In the genomic region with DNA sequence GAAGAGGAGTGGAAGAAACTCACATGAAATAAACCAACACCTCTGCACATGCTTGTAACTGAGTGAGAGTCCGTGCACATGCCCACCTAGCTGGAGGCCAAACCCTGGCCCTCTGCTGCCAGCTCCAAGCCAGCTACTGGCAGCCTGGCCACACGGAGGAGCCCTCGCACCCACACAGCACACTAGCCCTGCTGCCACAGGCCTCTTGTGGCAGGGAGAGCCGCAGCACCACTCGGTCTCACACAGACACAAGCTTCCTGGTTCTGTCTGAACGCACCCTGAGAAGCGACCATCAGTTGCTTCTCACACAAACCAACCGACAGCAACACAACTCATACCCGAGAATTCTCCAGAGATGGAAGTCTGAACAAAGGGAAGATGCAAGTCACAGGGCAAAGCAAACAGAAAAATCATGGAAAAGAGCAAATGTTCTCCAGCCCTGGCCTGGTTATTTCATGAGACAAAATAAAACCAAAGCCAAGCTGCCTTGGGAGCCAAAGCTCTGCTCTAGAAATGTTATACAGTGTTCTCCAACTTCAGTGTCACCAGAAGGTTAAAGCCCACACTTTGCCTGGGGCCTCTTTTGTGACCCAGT, we compare ENCODE assay signal across 9 cellular contexts.
DNase-seq lines count a peak whose midpoint lies in the region; ATAC-seq, FAIRE-seq and TF ChIP-seq lines count a peak whose summit lies in the region.
"Had no signal": no experiment of that assay in that cellular context is flagged by ENCODE, and none has a peak within 500 bp of the region (broad histone marks: within the 10 kb centered on the region; RNA-seq: fewer than 3 reads in every experiment).

No MANE protein-coding gene starts in this region.

- ATAC-seq in GM19035 (IDR thresholded peaks at IDR 0.05; ENCODE audit: unreplicated experiment): peak; percentile 96
- ATAC-seq in HG03280 (IDR thresholded peaks at IDR 0.05; ENCODE audit: unreplicated experiment): peak; percentile 85
- peak; percentile 70 for ATAC-seq in sciatic nerve

- peaks cover 24% of the 10 kb centered on the region for H3K4me1 Mint-ChIP-seq in activated T-helper 1 cell treated with anti-CD3 and anti-CD28 coated beads, Interleukin-12 subunit alpha, Interleukin-12 subunit beta, Interleukin-2, Interleukin-4 antibody, amounts not matched to agents 30 ng/mL and 10 ng/mL and 1 ng/mL, durations not matched to agents 14 hours and 24 hours and 36 hours (ENCODE audit: low read depth)

- no peak overlapping the region for H3K27ac ChIP-seq in C4-2B
- H3K27ac ChIP-seq: SK-N-MC had no signal

- H3K27me3 Mint-ChIP-seq in activated T-helper 1 cell treated with anti-CD3 and anti-CD28 coated beads, Interleukin-12 subunit alpha, Interleukin-12 subunit beta, Interleukin-2, Interleukin-4 antibody, amounts not matched to agents 30 ng/mL and 10 ng/mL and 1 ng/mL, durations not matched to agents 14 hours and 24 hours and 36 hours (ENCODE audit: insufficient read depth): peaks cover 5% of the 10 kb centered on the region

- FAIRE-seq in frontal cortex (lab: Jason Lieb, UNC): no peak

- intact Hi-C loops in activated T-helper 1 cell treated with anti-CD3 and anti-CD28 coated beads, Interleukin-12 subunit alpha, Interleukin-12 subunit beta, Interleukin-2, Interleukin-4 antibody, amounts not matched to agents 30 ng/mL and 10 ng/mL and 1 ng/mL, durations not matched to agents 14 hours and 24 hours and 36 hours (cut with micrococcal nuclease): loop anchor here (1.0 to 10.0 kb wide), 7 partner anchors 19 to 512 kb away; a partner anchor contains a TSS
- intact Hi-C loops in sciatic nerve (cut with DNase I): no loop called here

- H3K4me3 Mint-ChIP-seq in activated T-helper 1 cell treated with anti-CD3 and anti-CD28 coated beads, Interleukin-12 subunit alpha, Interleukin-12 subunit beta, Interleukin-2, Interleukin-4 antibody, amounts not matched to agents 30 ng/mL and 10 ng/mL and 1 ng/mL, durations not matched to agents 14 hours and 24 hours and 36 hours: peak overlapping the region; percentile 85

- no peaks in the 10 kb centered on the region for H3K9me3 Mint-ChIP-seq in activated T-helper 1 cell treated with anti-CD3 and anti-CD28 coated beads, Interleukin-12 subunit alpha, Interleukin-12 subunit beta, Interleukin-2, Interleukin-4 antibody, amounts not matched to agents 30 ng/mL and 10 ng/mL and 1 ng/mL, durations not matched to agents 14 hours and 24 hours and 36 hours

- peak; percentile 75 for TF ChIP-seq CTCF in C4-2B (conservative IDR thresholded peaks at IDR 0.05)

- DNase-seq in OCI-M1 (lab: John Stamatoyannopoulos, UW) (peak; percentile 61), frontal cortex (ENCODE audit: low spot score in 2 of 2) (peak; percentile 53 to 54), sciatic nerve (ENCODE audit: low spot score) (no peak), NCI-H2171 (lab: John Stamatoyannopoulos, UW) (no peak)
- DNase-seq in activated T-helper 1 cell treated with anti-CD3 and anti-CD28 coated beads, Interleukin-12 subunit alpha, Interleukin-12 subunit beta, Interleukin-2, Interleukin-4 antibody, amounts not matched to agents 30 ng/mL and 10 ng/mL and 1 ng/mL, durations not matched to agents 14 hours and 24 hours and 36 hours (ENCODE audit: low spot score): peak; percentile 63

- H3K27ac Mint-ChIP-seq in activated T-helper 1 cell treated with anti-CD3 and anti-CD28 coated beads, Interleukin-12 subunit alpha, Interleukin-12 subunit beta, Interleukin-2, Interleukin-4 antibody, amounts not matched to agents 30 ng/mL and 10 ng/mL and 1 ng/mL, durations not matched to agents 14 hours and 24 hours and 36 hours: peak overlapping the region; percentile 97

- peaks cover 1% of the 10 kb centered on the region for H3K36me3 Mint-ChIP-seq in activated T-helper 1 cell treated with anti-CD3 and anti-CD28 coated beads, Interleukin-12 subunit alpha, Interleukin-12 subunit beta, Interleukin-2, Interleukin-4 antibody, amounts not matched to agents 30 ng/mL and 10 ng/mL and 1 ng/mL, durations not matched to agents 14 hours and 24 hours and 36 hours (ENCODE audit: low read depth)

Comparison
In these comparisons a context has a peak if more than half of its experiments do, and no peak if none do; other contexts are left out.
1. DNase-seq: peak in OCI-M1 (single experiment), activated T-helper 1 cell treated with anti-CD3 and anti-CD28 coated beads, Interleukin-12 subunit alpha, Interleukin-12 subunit beta, Interleukin-2, Interleukin-4 antibody, amounts not matched to agents 30 ng/mL and 10 ng/mL and 1 ng/mL, durations not matched to agents 14 hours and 24 hours and 36 hours (single experiment) and frontal cortex (2 of 2); none in sciatic nerve (single experiment) and NCI-H2171 (single experiment).
2. Peak in every context shown above with its lines, with median percentiles within 50 percentile points of each other: ATAC-seq.